ENCODE assay signal across 16 cellular contexts in genomic region chr3:132643366-132643765, GRCh38.
"Had no signal": no experiment of that assay in that cellular context is flagged by ENCODE, and none has a peak within 500 bp of the region (broad histone marks: within the 10 kb centered on the region; RNA-seq: fewer than 3 reads in every experiment).

No MANE protein-coding gene starts in this region.

- ATAC-seq: foreskin keratinocyte; left cardiac atrium; mucosa of descending colon; naive thymus-derived CD8-positive, alpha-beta T cell; T-cell had no signal

- H3K27me3 Mint-ChIP-seq: activated naive CD4-positive, alpha-beta T cell treated with anti-CD3 and anti-CD28 coated beads, Interleukin-2, amount 50 U/mL, for 24 hours; naive thymus-derived CD8-positive, alpha-beta T cell; T-cell had no signal

- H3K27ac Mint-ChIP-seq: activated naive CD4-positive, alpha-beta T cell treated with anti-CD3 and anti-CD28 coated beads, Interleukin-2, amount 50 U/mL, for 24 hours had no signal

- DNase-seq: activated CD4-positive, alpha-beta T cell treated with anti-CD3 and anti-CD28 coated beads for 48 hours; activated CD8-positive, alpha-beta memory T cell treated with anti-CD3 and anti-CD28 coated beads for 24 hours; anterior cingulate cortex; colonic mucosa; foreskin keratinocyte; immature natural killer cell; left cardiac atrium; mucosa of descending colon; naive thymus-derived CD8-positive, alpha-beta T cell; nucleus accumbens; stimulated activated CD4-positive, alpha-beta T cell treated with anti-CD3 and anti-CD28 coated beads, Interleukin-15, amount 100 ng/mL, for 24 hours; stimulated activated CD4-positive, alpha-beta T cell treated with anti-CD3 and anti-CD28 coated beads, Interleukin-4, amount 100 ng/mL, for 24 hours; T-cell; T1000; thyroid gland had no signal

- H3K36me3 ChIP-seq: colonic mucosa had no signal

- H3K4me1 ChIP-seq: colonic mucosa, thyroid gland had no signal

- H3K9me3 Mint-ChIP-seq: activated naive CD4-positive, alpha-beta T cell treated with anti-CD3 and anti-CD28 coated beads, Interleukin-2, amount 50 U/mL, for 24 hours; immature natural killer cell; naive thymus-derived CD8-positive, alpha-beta T cell; T-cell had no signal

- H3K9me3 ChIP-seq: colonic mucosa, mucosa of descending colon, thyroid gland had no signal

- H3K4me3 ChIP-seq: colonic mucosa, mucosa of descending colon, thyroid gland had no signal

- H3K27ac ChIP-seq: colonic mucosa, foreskin keratinocyte, thyroid gland had no signal

- H3K4me3 Mint-ChIP-seq: activated naive CD4-positive, alpha-beta T cell treated with anti-CD3 and anti-CD28 coated beads, Interleukin-2, amount 50 U/mL, for 24 hours; immature natural killer cell; naive thymus-derived CD8-positive, alpha-beta T cell; T-cell had no signal

- H3K27me3 ChIP-seq: colonic mucosa, foreskin keratinocyte, thyroid gland had no signal
